In genomic region chrX:72713130-72713529, GRCh38 we compare ENCODE assay signal across 1 cellular context.
TF ChIP-seq lines count a peak whose summit lies in the region.

No MANE protein-coding gene starts in this region.

TF ChIP-seq in SK-N-SH, 30 proteins besides CTCF, POLR2A, EP300 and RAD21 (continued from another document):
- no peak for TF ChIP-seq MAX (IDR thresholded peaks at IDR 0.05; ENCODE audit: low read depth)
- TF ChIP-seq, protein P1, sequence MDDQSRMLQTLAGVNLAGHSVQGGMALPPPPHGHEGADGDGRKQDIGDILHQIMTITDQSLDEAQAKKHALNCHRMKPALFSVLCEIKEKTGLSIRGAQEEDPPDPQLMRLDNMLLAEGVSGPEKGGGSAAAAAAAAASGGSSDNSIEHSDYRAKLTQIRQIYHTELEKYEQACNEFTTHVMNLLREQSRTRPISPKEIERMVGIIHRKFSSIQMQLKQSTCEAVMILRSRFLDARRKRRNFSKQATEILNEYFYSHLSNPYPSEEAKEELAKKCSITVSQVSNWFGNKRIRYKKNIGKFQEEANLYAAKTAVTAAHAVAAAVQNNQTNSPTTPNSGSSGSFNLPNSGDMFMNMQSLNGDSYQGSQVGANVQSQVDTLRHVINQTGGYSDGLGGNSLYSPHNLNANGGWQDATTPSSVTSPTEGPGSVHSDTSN (IDR thresholded peaks at IDR 0.05): no peak
- TF ChIP-seq, protein P2, sequence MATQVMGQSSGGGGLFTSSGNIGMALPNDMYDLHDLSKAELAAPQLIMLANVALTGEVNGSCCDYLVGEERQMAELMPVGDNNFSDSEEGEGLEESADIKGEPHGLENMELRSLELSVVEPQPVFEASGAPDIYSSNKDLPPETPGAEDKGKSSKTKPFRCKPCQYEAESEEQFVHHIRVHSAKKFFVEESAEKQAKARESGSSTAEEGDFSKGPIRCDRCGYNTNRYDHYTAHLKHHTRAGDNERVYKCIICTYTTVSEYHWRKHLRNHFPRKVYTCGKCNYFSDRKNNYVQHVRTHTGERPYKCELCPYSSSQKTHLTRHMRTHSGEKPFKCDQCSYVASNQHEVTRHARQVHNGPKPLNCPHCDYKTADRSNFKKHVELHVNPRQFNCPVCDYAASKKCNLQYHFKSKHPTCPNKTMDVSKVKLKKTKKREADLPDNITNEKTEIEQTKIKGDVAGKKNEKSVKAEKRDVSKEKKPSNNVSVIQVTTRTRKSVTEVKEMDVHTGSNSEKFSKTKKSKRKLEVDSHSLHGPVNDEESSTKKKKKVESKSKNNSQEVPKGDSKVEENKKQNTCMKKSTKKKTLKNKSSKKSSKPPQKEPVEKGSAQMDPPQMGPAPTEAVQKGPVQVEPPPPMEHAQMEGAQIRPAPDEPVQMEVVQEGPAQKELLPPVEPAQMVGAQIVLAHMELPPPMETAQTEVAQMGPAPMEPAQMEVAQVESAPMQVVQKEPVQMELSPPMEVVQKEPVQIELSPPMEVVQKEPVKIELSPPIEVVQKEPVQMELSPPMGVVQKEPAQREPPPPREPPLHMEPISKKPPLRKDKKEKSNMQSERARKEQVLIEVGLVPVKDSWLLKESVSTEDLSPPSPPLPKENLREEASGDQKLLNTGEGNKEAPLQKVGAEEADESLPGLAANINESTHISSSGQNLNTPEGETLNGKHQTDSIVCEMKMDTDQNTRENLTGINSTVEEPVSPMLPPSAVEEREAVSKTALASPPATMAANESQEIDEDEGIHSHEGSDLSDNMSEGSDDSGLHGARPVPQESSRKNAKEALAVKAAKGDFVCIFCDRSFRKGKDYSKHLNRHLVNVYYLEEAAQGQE (IDR thresholded peaks at IDR 0.05; ENCODE audit: low read depth, low read length): no peak
- no peak for TF ChIP-seq YY1 (IDR thresholded peaks at IDR 0.05; ENCODE audit: low read depth)
- TF ChIP-seq CHD2 (IDR thresholded peaks at IDR 0.05; ENCODE audit: low read length, partially characterized antibody): no peak
- no peak for TF ChIP-seq MEF2A (IDR thresholded peaks at IDR 0.05; ENCODE audit: borderline replicate concordance, low read depth)
